ENCODE assay signal across 7 cellular contexts in genomic region chr2:27049422-27050280, GRCh38. TPM values are rescaled to one million over a fixed set of nuclear protein-coding genes. Genes with fewer than 3 reads are reported as not detected.
DNase-seq lines count a peak whose midpoint lies in the region; ATAC-seq and TF ChIP-seq lines count a peak whose summit lies in the region.

No MANE protein-coding gene starts in this region.

- H3K27ac ChIP-seq in mammary epithelial cell (ENCODE audit: insufficient read depth, low read depth, low read length) (peak overlapping the region; percentile 37), left lung (peak overlapping the region; percentile 83 to 92)

- H3K36me3 ChIP-seq in mammary epithelial cell (ENCODE audit: insufficient read depth, low read length) (peaks cover 4% of the 10 kb centered on the region), left lung (peaks cover 0 to 3% of the 10 kb centered on the region in 2 donors)

- WGBS in mammary epithelial cell (ENCODE audit: low coverage, missing lambda C conversion rate): 19% methylated on average over 26 of the region's 52 CpGs

- in situ Hi-C loops in mammary epithelial cell (cut with MboI; ENCODE audit: low sequenced_read_pairs in 2 of 2): no loop called here

- H3K27me3 Mint-ChIP-seq in T-helper 17 cell: peaks cover 5% of the 10 kb centered on the region

- no peaks in the 10 kb centered on the region for H3K79me2 ChIP-seq in mammary epithelial cell (ENCODE audit: insufficient read depth, low read length)

- H3K9me3 ChIP-seq in T-helper 17 cell (ENCODE audit: control insufficient read depth, low read length, poor library complexity, severe bottlenecking): no peaks in the 10 kb centered on the region
- H3K9me3 ChIP-seq in mammary epithelial cell (replicated peaks; ENCODE audit: insufficient read depth, low read length): no peaks in the 10 kb centered on the region
- H3K9me3 ChIP-seq in left lung: no peaks in the 10 kb centered on the region

- H3K4me3 Mint-ChIP-seq in T-helper 17 cell: peak overlapping the region; percentile 86

- peaks cover 29% of the 10 kb centered on the region for H3K4me1 Mint-ChIP-seq in T-helper 17 cell

- H4K20me1 ChIP-seq in mammary epithelial cell (ENCODE audit: insufficient read depth, low read length): no peaks in the 10 kb centered on the region

- peak overlapping the region; percentile 86 for H2AFZ ChIP-seq in mammary epithelial cell (ENCODE audit: low read depth, low read length)

- H3K4me2 ChIP-seq in mammary epithelial cell (ENCODE audit: insufficient read depth, low read depth, low read length): peak overlapping the region; percentile 91

- H3K36me3 Mint-ChIP-seq in T-helper 17 cell (ENCODE audit: low read depth): peaks cover 3% of the 10 kb centered on the region

- H3K27me3 ChIP-seq in mammary epithelial cell (ENCODE audit: insufficient read depth, low read length) (no peaks in the 10 kb centered on the region), left lung (no peaks in the 10 kb centered on the region)

- DNase-seq in T-helper 17 cell (peak; percentile 41 to 59 (median 52)), mammary epithelial cell (no peak), left lung (peak; percentile 52 to 86), AG08396 (ENCODE audit: low spot score) (no peak)
- DNase-seq in stimulated activated CD4-positive, alpha-beta T cell treated with anti-CD3 and anti-CD28 coated beads, TNF-alpha, amount 100 ng/mL, for 4 hours (ENCODE audit: low read depth in 3 of 3): peak; percentile 44 to 54 (median 51)

- H3K4me3 ChIP-seq in mammary epithelial cell (replicated peaks in 1 of 3; ENCODE audit: insufficient read depth in 1 of 3, low read depth in 2 of 3, low read length in 3 of 3): peak overlapping the region; percentile 59 to 99 (median 74)
- H3K4me3 ChIP-seq in left lung: peak overlapping the region; percentile 77 to 91

- peak; percentile 28 for ATAC-seq in GM18511 (IDR thresholded peaks at IDR 0.05; ENCODE audit: unreplicated experiment)
- peak; percentile 14 for ATAC-seq in HG02938 (IDR thresholded peaks at IDR 0.05; ENCODE audit: unreplicated experiment)
- ATAC-seq in T-helper 17 cell: peak; percentile 31
- ATAC-seq in left lung: peak; percentile 35

- intact Hi-C loops in mammary epithelial cell (cut with micrococcal nuclease): loop anchor here (1.0 kb wide), 4 partner anchors 17 to 88 kb away; partner anchors contain the start of genes KHK, OST4 and TMEM214
- intact Hi-C loops in left lung (cut with DNase I): no loop called here

- dilution Hi-C loops in mammary epithelial cell (cut with HindIII; ENCODE audit: low sequenced_read_pairs): no loop called here

- no TSS peak for BruUV-seq in mammary epithelial cell (replicated peaks; lab: Mats Ljungman, UMichigan)

- H3K4me1 ChIP-seq in mammary epithelial cell (ENCODE audit: insufficient read depth, low read length): peaks cover 15% of the 10 kb centered on the region
- H3K4me1 ChIP-seq in left lung: peaks cover 6 to 18% of the 10 kb centered on the region in 2 donors

- H3K27ac Mint-ChIP-seq in T-helper 17 cell: peak overlapping the region; percentile 98

- H3K9ac ChIP-seq in mammary epithelial cell (ENCODE audit: insufficient read depth, low read length): peak overlapping the region; percentile 36

- CTCF ChIA-PET in mammary epithelial cell (lab: Charles Lee; ENCODE audit: low non-redundant PET): interaction anchor here (0.7 kb wide), 1 partner anchor 206 kb away, joined by 3 read pairs; no protein-coding TSS in a partner anchor

- TF ChIP-seq CTCF in mammary epithelial cell (conservative IDR thresholded peaks at IDR 0.05 in 1 of 2, IDR thresholded peaks at IDR 0.05 in 1 of 2; ENCODE audit: extremely low read depth in 1 of 2, insufficient read depth in 1 of 2, low read depth in 1 of 2, low read length in 2 of 2): no peak
- TF ChIP-seq CTCF in left lung (IDR thresholded peaks at IDR 0.05): no peak

RNA-seq across cellular contexts. Expression of gene AGBL5, which starts 1.8 kb away (rescaled TPM):
- total RNA-seq in T-helper 17 cell: 10 to 100 TPM in 1 of 2 donors, 1 to 10 TPM in 1; 8.9 to 10.7 TPM
- total RNA-seq in mammary epithelial cell: 10 to 100 TPM; 24.2 to 42.7 TPM
- polyA plus RNA-seq in mammary epithelial cell: 28.2 TPM
- polyA minus RNA-seq in mammary epithelial cell: 60.2 TPM
- 10 to 100 TPM; 12.0 to 20.6 TPM for total RNA-seq in left lung

RNA-seq across cellular contexts. Expression of gene TMEM214, which starts 16.9 kb away (rescaled TPM):
- total RNA-seq in T-helper 17 cell (10 to 100 TPM; 42.4 to 47.3 TPM), mammary epithelial cell (10 to 100 TPM; 27.3 to 90.7 TPM), left lung (100 to 1,000 TPM in 1 of 2 donors, 10 to 100 TPM in 1; 84.6 to 105 TPM)
- polyA plus RNA-seq in mammary epithelial cell: 84.8 TPM
- polyA minus RNA-seq in mammary epithelial cell: 233 TPM

RNA-seq across cellular contexts. Expression of gene OST4, which starts 21.8 kb away (rescaled TPM):
- 100 to 1,000 TPM; 284 to 371 TPM for total RNA-seq in T-helper 17 cell
- total RNA-seq in mammary epithelial cell: 100 to 1,000 TPM; 121 to 313 TPM
- polyA plus RNA-seq in mammary epithelial cell: 898 TPM
- polyA minus RNA-seq in mammary epithelial cell: 153 TPM
- 100 to 1,000 TPM; 294 to 407 TPM for total RNA-seq in left lung

RNA-seq across cellular contexts. Expression of gene EMILIN1, which starts 28.8 kb away (rescaled TPM):
- total RNA-seq in T-helper 17 cell (1 to 10 TPM in 1 of 2 donors, under 1 TPM in 1; 0.32 to 1.7 TPM), mammary epithelial cell (1 to 10 TPM in 1 of 2 donors, under 1 TPM in 1; 0.80 to 1.5 TPM), left lung (100 to 1,000 TPM; 151 to 161 TPM)
- 0.17 TPM for polyA plus RNA-seq in mammary epithelial cell
- polyA minus RNA-seq in mammary epithelial cell: not detected

RNA-seq across cellular contexts. Expression of gene KHK, which starts 36.9 kb away (rescaled TPM):
- 1 to 10 TPM; 4.5 to 5.4 TPM for total RNA-seq in T-helper 17 cell
- 1 to 10 TPM in 1 of 2 donors, under 1 TPM in 1; 0.33 to 2.1 TPM for total RNA-seq in mammary epithelial cell
- polyA plus RNA-seq in mammary epithelial cell: 1.6 TPM
- polyA minus RNA-seq in mammary epithelial cell: not detected
- total RNA-seq in left lung: 10 to 100 TPM in 1 of 2 donors, 1 to 10 TPM in 1; 4.6 to 11.5 TPM

Comparison
In these comparisons a context has a peak if more than half of its experiments do, and no peak if none do; other contexts are left out.
1. DNase-seq: peak in T-helper 17 cell (3 of 3), left lung (2 of 2) and stimulated activated CD4-positive, alpha-beta T cell treated with anti-CD3 and anti-CD28 coated beads, TNF-alpha, amount 100 ng/mL, for 4 hours (3 of 3); none in mammary epithelial cell (single experiment) and AG08396 (single experiment).
2. Peak in every context shown above with its lines, with median percentiles within 50 percentile points of each other: ATAC-seq.